ENCODE assay signal across 7 cellular contexts in the genomic region with DNA sequence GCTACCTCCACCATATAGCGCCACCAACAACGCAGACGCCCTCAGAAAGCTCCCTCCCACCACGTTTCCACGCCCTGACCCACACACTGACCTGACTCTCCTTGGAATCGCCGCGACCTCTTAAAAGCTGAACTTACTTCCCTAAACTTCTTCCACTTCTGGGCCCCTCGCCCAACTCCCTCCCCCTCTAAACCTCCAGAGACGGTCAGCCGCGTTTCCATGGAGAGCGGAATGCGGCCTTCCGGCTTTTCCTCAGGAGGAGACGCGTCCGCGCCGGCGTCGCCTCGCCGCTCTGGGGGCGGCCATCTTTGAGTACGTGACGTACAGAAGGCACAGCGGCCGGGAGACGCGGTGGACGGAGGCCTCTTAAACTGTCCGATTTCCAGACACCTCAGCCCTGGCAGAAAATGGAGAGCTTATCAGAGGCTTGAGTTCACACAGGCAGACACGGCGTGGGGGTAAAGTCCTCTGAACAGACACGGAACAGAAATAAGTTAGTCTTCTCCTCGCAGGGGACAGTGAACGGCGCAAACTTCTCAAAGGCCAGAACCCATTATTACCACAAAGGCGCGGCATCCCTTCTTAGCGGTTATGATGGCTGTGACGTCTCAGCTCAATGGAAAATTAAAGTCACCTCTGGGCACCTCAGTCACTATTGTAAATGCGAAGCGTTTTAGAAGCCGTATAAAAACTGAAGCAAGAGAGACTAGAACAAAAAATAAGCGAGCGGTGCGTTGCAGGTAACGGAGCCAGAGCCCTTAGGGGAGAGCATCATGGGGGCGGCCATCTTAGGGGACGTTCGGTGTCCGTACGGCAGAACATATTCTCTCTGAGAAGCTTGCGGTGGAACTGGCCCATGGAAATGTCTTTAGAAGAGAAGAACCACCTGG. TPM values are rescaled to one million over a fixed set of nuclear protein-coding genes. Genes with fewer than 3 reads are reported as not detected.
DNase-seq lines count a peak whose midpoint lies in the region; ATAC-seq and TF ChIP-seq lines count a peak whose summit lies in the region.

Gene ZNF432, minus strand, starts transcription at position 235 of the 890 bp plus-strand sequence. CDS start 1,970 bp downstream, outside the sequence.

- H3K9ac ChIP-seq in iPS-18a (ENCODE audit: low read length) = peak within 1 kb of the TSS; percentile 90
- H3K9ac ChIP-seq in skeletal muscle satellite cell (ENCODE audit: low read depth, low read length) = peak within 1 kb of the TSS; percentile 95

- H3K4me3 ChIP-seq in iPS-18a (ENCODE audit: low read length) = peak within 1 kb of the TSS; percentile 86
- peak within 1 kb of the TSS; percentile 86 for H3K4me3 ChIP-seq in skeletal muscle satellite cell (ENCODE audit: low read length)

- H3K4me2 ChIP-seq in skeletal muscle satellite cell (ENCODE audit: low read length) = peak within 1 kb of the TSS; percentile 97

- H3K4me1 ChIP-seq in iPS-18a (ENCODE audit: control insufficient read depth, low read depth, low read length) (no peaks in the 10 kb centered on the region), skeletal muscle satellite cell (ENCODE audit: control insufficient read depth, insufficient read depth, low read length) (peaks cover 3% of the 10 kb centered on the region)

- DNase-seq in NCI-H2107 (lab: John Stamatoyannopoulos, UW) = peak; percentile 94
- DNase-seq in T47D (ENCODE audit: low read depth in 1 of 2, low spot score in 1 of 2) = peak; percentile 57 to 93

- H3K9me3 ChIP-seq in iPS-18a (ENCODE audit: control insufficient read depth, low read depth, low read length) = peaks cover 10% of the 10 kb centered on the region
- peaks cover 3% of the 10 kb centered on the region for H3K9me3 ChIP-seq in skeletal muscle satellite cell (replicated peaks; ENCODE audit: low read length)

- H3K27ac ChIP-seq in VCaP (peak within 1 kb of the TSS; percentile 97), iPS-18a (ENCODE audit: low read length) (peak within 1 kb of the TSS; percentile 86)

- in situ Hi-C loops in T47D (cut with HindIII; ENCODE audit: low pct_unique_long_range_greater_than_20kb, low sequenced_read_pairs) = no loop called here

- TF ChIP-seq CTCF in VCaP (conservative IDR thresholded peaks at IDR 0.05) = no peak

- ATAC-seq in GM18508 (IDR thresholded peaks at IDR 0.05; ENCODE audit: insufficient read depth, unreplicated experiment) (peak; percentile 47), HG02981 (IDR thresholded peaks at IDR 0.05; ENCODE audit: unreplicated experiment) (peak; percentile 77)

- H3K36me3 ChIP-seq in iPS-18a (ENCODE audit: control insufficient read depth, low read depth, low read length) (peaks cover 8% of the 10 kb centered on the region), skeletal muscle satellite cell (ENCODE audit: insufficient read depth, low read length) (peaks cover 33% of the 10 kb centered on the region)

- H3K27me3 ChIP-seq in iPS-18a (ENCODE audit: control insufficient read depth, insufficient read depth, low read length) (no peaks in the 10 kb centered on the region), skeletal muscle satellite cell (ENCODE audit: control insufficient read depth, insufficient read depth, low read length) (no peaks in the 10 kb centered on the region)

RNA-seq across cellular contexts. Expression of gene ZNF432, which starts in this region (rescaled TPM):
- 5.5 and 11.9 TPM in 2 replicates for total RNA-seq in skeletal muscle satellite cell (2012; rRNA removed)

Comparison
In these comparisons a context has a peak if more than half of its experiments do, and no peak if none do; other contexts are left out.
1. Peak in every context shown above with its lines: DNase-seq, ATAC-seq, H3K4me3 ChIP-seq and H3K27ac ChIP-seq.